12 cellular contexts compared by ENCODE assay signal in the genomic region with DNA sequence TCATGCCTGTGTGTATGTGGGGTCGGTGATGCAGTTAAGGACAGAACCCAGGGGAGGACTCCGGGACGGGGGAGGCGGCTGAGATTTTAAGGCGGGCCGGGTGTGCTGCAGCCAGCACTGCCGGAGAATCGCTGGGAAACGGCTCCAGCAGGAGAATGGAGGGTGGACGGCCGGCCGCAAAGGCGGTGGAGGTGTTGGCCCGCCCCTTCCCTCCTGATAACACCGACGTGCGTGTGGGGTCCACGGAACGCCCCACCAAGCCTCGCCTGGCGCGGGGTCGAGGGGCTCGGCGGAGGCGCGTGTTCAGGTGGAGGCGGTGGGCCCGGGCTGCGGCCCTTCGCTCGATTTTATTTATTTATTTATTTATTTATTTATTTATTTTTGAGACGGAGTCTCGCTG. TPM values are rescaled to one million over a fixed set of nuclear protein-coding genes. Genes with fewer than 3 reads are reported as not detected.
DNase-seq lines count a peak whose midpoint lies in the region; ATAC-seq and TF ChIP-seq lines count a peak whose summit lies in the region.
"Had no signal": no experiment of that assay in that cellular context is flagged by ENCODE, and none has a peak within 500 bp of the region (broad histone marks: within the 10 kb centered on the region; RNA-seq: fewer than 3 reads in every experiment).

No MANE protein-coding gene starts in this region.

- peak overlapping the region in 1 of 2 donors; percentile 82 for H3K27ac ChIP-seq in tibial artery

- intact Hi-C loops in tibial artery (cut with DNase I; ENCODE audit: low total_unique reads) = loop anchor here (5.0 to 10.0 kb wide), 2 partner anchors 250 to 367 kb away; partner anchors contain the start of genes ZNF646 and ZNF668

- peak overlapping the region; percentile 67 for H3K4me3 ChIP-seq in astrocyte of the spinal cord (ENCODE audit: low read depth, low read length)
- peak overlapping the region; percentile 60 to 68 for H3K4me3 ChIP-seq in tibial artery

- no peak for DNase-seq in activated CD8-positive, alpha-beta memory T cell treated with anti-CD3 and anti-CD28 coated beads, Interleukin-2, amount 10 ng/mL, durations not matched to agents 7 days and 5 days
- no peak for DNase-seq in activated CD8-positive, alpha-beta memory T cell treated with anti-CD3 and anti-CD28 coated beads for 24 hours
- DNase-seq in astrocyte of the spinal cord (ENCODE audit: low read depth, low spot score) (no peak), memory B cell (ENCODE audit: low spot score in 2 of 2) (no peak), tibial artery (peak in 1 of 2 donors; percentile 67), retina (no peak), HPDE6-E6E7 (ENCODE audit: extremely low spot score) (no peak)
- DNase-seq: AML-193, midbrain, NCI-H1092 treated with DMSO at 0.1 percent for 48 hours had no signal

- H3K36me3 ChIP-seq in tibial artery = no peaks in the 10 kb centered on the region

- no peak for ATAC-seq in activated CD8-positive, alpha-beta memory T cell treated with anti-CD3 and anti-CD28 coated beads, Interleukin-2, amount 10 ng/mL, durations not matched to agents 7 days and 5 days
- no peak for ATAC-seq in memory B cell (ENCODE audit: low read depth)
- no peak for ATAC-seq in GM21528 (IDR thresholded peaks at IDR 0.05; ENCODE audit: low FRiP score, unreplicated experiment)

- peaks cover 4% of the 10 kb centered on the region for H3K36me3 Mint-ChIP-seq in activated CD8-positive, alpha-beta memory T cell treated with anti-CD3 and anti-CD28 coated beads, Interleukin-2, amount 10 ng/mL, durations not matched to agents 7 days and 5 days
- H3K36me3 Mint-ChIP-seq in memory B cell = no peaks in the 10 kb centered on the region

- TF ChIP-seq CTCF in astrocyte of the spinal cord (IDR thresholded peaks at IDR 0.05; ENCODE audit: low read depth, low read length) (no peak), tibial artery (IDR thresholded peaks at IDR 0.05) (no peak)

- no peaks in the 10 kb centered on the region for H3K9me3 Mint-ChIP-seq in activated CD8-positive, alpha-beta memory T cell treated with anti-CD3 and anti-CD28 coated beads, Interleukin-2, amount 10 ng/mL, durations not matched to agents 7 days and 5 days (ENCODE audit: low read depth)
- H3K9me3 Mint-ChIP-seq in memory B cell = no peaks in the 10 kb centered on the region

- H3K27ac Mint-ChIP-seq in activated CD8-positive, alpha-beta memory T cell treated with anti-CD3 and anti-CD28 coated beads, Interleukin-2, amount 10 ng/mL, durations not matched to agents 7 days and 5 days = peak overlapping the region; percentile 9
- peak overlapping the region; percentile 66 for H3K27ac Mint-ChIP-seq in memory B cell

- H3K4me1 Mint-ChIP-seq in activated CD8-positive, alpha-beta memory T cell treated with anti-CD3 and anti-CD28 coated beads, Interleukin-2, amount 10 ng/mL, durations not matched to agents 7 days and 5 days = peaks cover 34% of the 10 kb centered on the region
- H3K4me1 Mint-ChIP-seq in memory B cell = peaks cover 19% of the 10 kb centered on the region

- CTCF ChIA-PET in activated CD8-positive, alpha-beta memory T cell treated with anti-CD3 and anti-CD28 coated beads, Interleukin-2, amount 10 ng/mL, durations not matched to agents 7 days and 5 days (lab: Charles Lee) = interaction anchor here (0.9 to 3.3 kb wide), 26 partner anchors 8 to 457 kb away, joined by 3 to 31 read pairs (median 6); partner anchors contain the start of genes ARMC5, PYCARD and PYDC1

- in situ Hi-C loops in astrocyte of the spinal cord (cut with HindIII; ENCODE audit: low sequenced_read_pairs) = no loop called here

- peak overlapping the region; percentile 72 for H3K4me3 Mint-ChIP-seq in activated CD8-positive, alpha-beta memory T cell treated with anti-CD3 and anti-CD28 coated beads, Interleukin-2, amount 10 ng/mL, durations not matched to agents 7 days and 5 days
- peak overlapping the region; percentile 76 for H3K4me3 Mint-ChIP-seq in memory B cell

- H3K27me3 ChIP-seq in tibial artery = no peaks in the 10 kb centered on the region

- peaks cover 3% of the 10 kb centered on the region for H3K27me3 Mint-ChIP-seq in activated CD8-positive, alpha-beta memory T cell treated with anti-CD3 and anti-CD28 coated beads, Interleukin-2, amount 10 ng/mL, durations not matched to agents 7 days and 5 days
- H3K27me3 Mint-ChIP-seq in memory B cell = peaks cover 4% of the 10 kb centered on the region

- H3K9me3 ChIP-seq in tibial artery = no peaks in the 10 kb centered on the region

- peaks cover 0 to 11% (median 3%) of the 10 kb centered on the region in 4 donors for H3K4me1 ChIP-seq in tibial artery

RNA-seq across cellular contexts. Expression of gene ZNF843, which starts 0.6 kb away (rescaled TPM):
- total RNA-seq in activated CD8-positive, alpha-beta memory T cell treated with anti-CD3 and anti-CD28 coated beads, Interleukin-2, amount 10 ng/mL, durations not matched to agents 7 days and 5 days = under 1 TPM; 0.16 to 0.29 TPM

RNA-seq across cellular contexts. Expression of gene COX6A2, which starts 13.8 kb away (rescaled TPM):
- not detected for total RNA-seq in activated CD8-positive, alpha-beta memory T cell treated with anti-CD3 and anti-CD28 coated beads, Interleukin-2, amount 10 ng/mL, durations not matched to agents 7 days and 5 days
- total RNA-seq: dermis microvascular lymphatic vessel endothelial cell had no signal

RNA-seq across cellular contexts. Expression of gene ARMC5, which starts 17.3 kb away (rescaled TPM):
- 10 to 100 TPM; 19.2 to 22.2 TPM for total RNA-seq in activated CD8-positive, alpha-beta memory T cell treated with anti-CD3 and anti-CD28 coated beads, Interleukin-2, amount 10 ng/mL, durations not matched to agents 7 days and 5 days

RNA-seq across cellular contexts. Expression of gene TGFB1I1, which starts 30.0 kb away (rescaled TPM):
- total RNA-seq in activated CD8-positive, alpha-beta memory T cell treated with anti-CD3 and anti-CD28 coated beads, Interleukin-2, amount 10 ng/mL, durations not matched to agents 7 days and 5 days = 1 to 10 TPM in 1 of 2 experiments, under 1 TPM in 1; 0.67 to 1.0 TPM

RNA-seq across cellular contexts. Expression of gene SLC5A2, which starts 41.0 kb away (rescaled TPM):
- not detected for total RNA-seq in activated CD8-positive, alpha-beta memory T cell treated with anti-CD3 and anti-CD28 coated beads, Interleukin-2, amount 10 ng/mL, durations not matched to agents 7 days and 5 days
- total RNA-seq: dermis microvascular lymphatic vessel endothelial cell had no signal
